22 cellular contexts compared by ENCODE assay signal in genomic region chr3:34002569-34003100, GRCh38.
A peak's percentile ranks its signal among the peaks of the same experiment; 100 is the strongest.
DNase-seq lines count a peak whose midpoint lies in the region; ATAC-seq, FAIRE-seq and TF ChIP-seq lines count a peak whose summit lies in the region.
"Had no signal": no experiment of that assay in that cellular context is flagged by ENCODE, and none has a peak within 500 bp of the region (broad histone marks: within the 10 kb centered on the region; RNA-seq: fewer than 3 reads in every experiment).

No MANE protein-coding gene starts in this region.

- no peak for TF ChIP-seq RAD21 in HepG2 (CRISPR knock-in tag; IDR thresholded peaks at IDR 0.05)

- no peak overlapping the region for H3K4me2 ChIP-seq in HepG2 (ENCODE audit: low read depth, low read length)
- H3K4me2 ChIP-seq: BLaER1 treated with 17β-estradiol and CSF1 and Interleukin-3, amounts not matched to agents 10 nM and 100 nM; GM23338 had no signal

- no peak overlapping the region for H2AFZ ChIP-seq in HepG2 (ENCODE audit: low read length)
- H2AFZ ChIP-seq: GM23338 had no signal

- BruUV-seq in HepG2 (replicated peaks; lab: Mats Ljungman, UMichigan), result no TSS peak

- peaks cover 69% of the 10 kb centered on the region for H3K4me1 ChIP-seq in HepG2 (ENCODE audit: insufficient read depth, low read length)
- no peaks in the 10 kb centered on the region for H3K4me1 ChIP-seq in right lobe of liver
- H3K4me1 ChIP-seq: BE2C had no signal

- H3K9me3 ChIP-seq in HepG2 (ENCODE audit: low read length) (no peaks in the 10 kb centered on the region), right lobe of liver (no peaks in the 10 kb centered on the region)
- H3K9me3 ChIP-seq: BE2C had no signal

- FAIRE-seq in HepG2 (lab: Jason Lieb, UNC), result no peak
- FAIRE-seq: A204.1, GM12878 had no signal

- TF ChIP-seq POLR2A in HepG2 (IDR thresholded peaks at IDR 0.05; ENCODE audit: insufficient read depth in 1 of 2, low read depth in 2 of 2, low read length in 2 of 2), result no peak
- no peak for TF ChIP-seq POLR2A in right lobe of liver (IDR thresholded peaks at IDR 0.05)

- CTCF ChIA-PET in HepG2 (lab: Yijun Ruan, JAX; ENCODE audit: low intra/inter-chr PET ratio, low total read pairs), result no interaction called here

- POLR2A ChIA-PET in HepG2 (lab: Yijun Ruan, JAX), result no interaction called here

- TF ChIP-seq CTCF in HepG2 (CRISPR knock-in tag; IDR thresholded peaks at IDR 0.05), result no peak
- no peak for TF ChIP-seq CTCF in right lobe of liver (IDR thresholded peaks at IDR 0.05)

- no peaks in the 10 kb centered on the region for H3K79me2 ChIP-seq in HepG2 (ENCODE audit: insufficient read depth, low read length)

- no peak for ATAC-seq in HepG2
- ATAC-seq in right lobe of liver, result no peak
- ATAC-seq in GM21423 (IDR thresholded peaks at IDR 0.05; ENCODE audit: unreplicated experiment), result no peak
- no peak for ATAC-seq in GM18517 (IDR thresholded peaks at IDR 0.05; ENCODE audit: unreplicated experiment)
- ATAC-seq: GM12878, GM23338 had no signal

- in situ Hi-C loops in HepG2 (cut with HindIII; ENCODE audit: extremely low pct_ligation_motif_present, low pct_unique_long_range_greater_than_20kb) (no loop called here), SK-MEL-5 (cut with HindIII; ENCODE audit: low pct_unique_long_range_greater_than_20kb, low sequenced_read_pairs) (no loop called here)

- no peak overlapping the region for H3K4me3 ChIP-seq in HepG2 (replicated peaks in 1 of 3; ENCODE audit: insufficient read depth in 1 of 3, low read depth in 2 of 3, low read length in 3 of 3)
- no peak overlapping the region for H3K4me3 ChIP-seq in right lobe of liver
- no peak overlapping the region for H3K4me3 ChIP-seq in H7 (ENCODE audit: insufficient read depth, low read depth, low read length)
- H3K4me3 ChIP-seq: BLaER1 treated with 17β-estradiol and CSF1 and Interleukin-3, amounts not matched to agents 10 nM and 100 nM; GM12878; GM23338 had no signal

- TF ChIP-seq EP300 in HepG2 (IDR thresholded peaks at IDR 0.05; ENCODE audit: low read depth in 2 of 2, low read length in 2 of 2), result no peak
- no peak for TF ChIP-seq EP300 in HepG2 (CRISPR knock-in tag; IDR thresholded peaks at IDR 0.05; ENCODE audit: borderline replicate concordance)

- intact Hi-C loops in HepG2 (cut with micrococcal nuclease; ENCODE audit: unreplicated experiment) (no loop called here), right lobe of liver (cut with DNase I) (no loop called here)

- H4K20me1 ChIP-seq in HepG2 (ENCODE audit: insufficient read depth, low read length), result no peaks in the 10 kb centered on the region
- H4K20me1 ChIP-seq: BLaER1 treated with 17β-estradiol and CSF1 and Interleukin-3, amounts not matched to agents 10 nM and 100 nM had no signal

- 52% methylated on average over 3 of the region's 3 CpGs for WGBS in HepG2 (ENCODE audit: low lambda C conversion rate)
- 18% methylated on average over 2 of the region's 3 CpGs for WGBS in right lobe of liver (ENCODE audit: insufficient coverage, low coverage, low lambda C conversion rate, missing lambda C conversion rate)

- H3K27ac ChIP-seq in HepG2 (ENCODE audit: extremely low read length, insufficient read depth, low read length) (no peak overlapping the region), right lobe of liver (no peak overlapping the region)
- H3K27ac ChIP-seq: 22Rv1; BLaER1 treated with 17β-estradiol and CSF1 and Interleukin-3, amounts not matched to agents 10 nM and 100 nM had no signal

- H3K9ac ChIP-seq in HepG2 (ENCODE audit: insufficient read depth, low read depth, low read length), result no peak overlapping the region
- H3K9ac ChIP-seq: BLaER1 treated with 17β-estradiol and CSF1 and Interleukin-3, amounts not matched to agents 10 nM and 100 nM had no signal

- H3K27me3 ChIP-seq in HepG2 (ENCODE audit: control insufficient read depth in 1 of 2, insufficient read depth in 2 of 2, low read length in 2 of 2) (no peaks in the 10 kb centered on the region), right lobe of liver (no peaks in the 10 kb centered on the region), H7 (ENCODE audit: control insufficient read depth, insufficient read depth, low read length) (no peaks in the 10 kb centered on the region)
- H3K27me3 ChIP-seq: BE2C; BLaER1 treated with 17β-estradiol and CSF1 and Interleukin-3, amounts not matched to agents 10 nM and 100 nM had no signal

- DNase-seq in HepG2 (ENCODE audit: low spot score) (peak; percentile 50), right lobe of liver (no peak), SK-MEL-5 (ENCODE audit: low read depth, low spot score) (peak; percentile 13), foreskin melanocyte (peak; percentile 15), iPS-NIHi11 (ENCODE audit: low spot score) (no peak), H7 (no peak)
- DNase-seq: ACHN; AML-193; BE2C; CD4-positive, alpha-beta T cell; CD8-positive, alpha-beta memory T cell; DMS 273 treated with DMSO at 0.1 percent for 48 hours; DMS79; EL; GDM1 had no signal

- no peaks in the 10 kb centered on the region for H3K36me3 ChIP-seq in HepG2 (replicated peaks in 1 of 2; ENCODE audit: control insufficient read depth in 1 of 2, insufficient read depth in 2 of 2, low read length in 2 of 2)
- no peaks in the 10 kb centered on the region for H3K36me3 ChIP-seq in right lobe of liver
- H3K36me3 ChIP-seq in H7 (replicated peaks; ENCODE audit: control insufficient read depth, insufficient read depth, low read length), result no peaks in the 10 kb centered on the region; the same call in 1 of the 2 replicates
- H3K36me3 ChIP-seq: BE2C; BLaER1 treated with 17β-estradiol and CSF1 and Interleukin-3, amounts not matched to agents 10 nM and 100 nM had no signal

TF ChIP-seq in HepG2, 621 proteins besides CTCF, POLR2A, EP300 and RAD21:
- no peak for TF ChIP-seq FLYWCH1 (CRISPR knock-in tag; IDR thresholded peaks at IDR 0.05)
- TF ChIP-seq ZKSCAN1 (IDR thresholded peaks at IDR 0.05; ENCODE audit: low read length), result peak; percentile 73

Comparison
In these comparisons a context has a peak if more than half of its experiments do, and no peak if none do; other contexts are left out.
1. DNase-seq: peak in HepG2 (single experiment), SK-MEL-5 (single experiment) and foreskin melanocyte (single experiment); none in right lobe of liver (0 of 3), iPS-NIHi11 (single experiment) and H7 (single experiment).